Comparison of ENCODE assay signal across 13 cellular contexts in the genomic region with DNA sequence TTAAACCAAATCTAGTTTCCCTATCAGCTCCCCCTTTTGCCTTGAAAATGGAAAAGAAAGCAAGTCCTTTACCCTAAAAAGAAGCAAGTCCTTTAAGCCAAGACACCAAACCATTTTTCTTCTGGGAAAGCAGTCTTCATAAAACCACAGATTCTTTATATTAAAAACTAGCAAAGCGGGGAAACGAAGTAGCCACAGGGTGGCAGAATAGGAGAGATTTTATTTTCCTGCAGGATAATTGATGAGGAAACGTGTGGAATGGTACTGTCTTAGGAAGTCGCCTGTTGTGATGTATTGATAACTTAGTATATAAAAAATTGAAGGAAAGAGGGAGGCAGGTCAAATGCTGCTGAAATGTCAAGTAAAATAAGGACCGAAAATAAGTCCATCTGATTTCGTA. TPM values are rescaled to one million over a fixed set of nuclear protein-coding genes. Genes with fewer than 3 reads are reported as not detected.
DNase-seq lines count a peak whose midpoint lies in the region; ATAC-seq, FAIRE-seq and TF ChIP-seq lines count a peak whose summit lies in the region.
"Had no signal": no experiment of that assay in that cellular context is flagged by ENCODE, and none has a peak within 500 bp of the region (broad histone marks: within the 10 kb centered on the region; RNA-seq: fewer than 3 reads in every experiment).

No MANE protein-coding gene starts in this region.

- no peak overlapping the region for H2AK5ac ChIP-seq in mesendoderm (ENCODE audit: low read length)

- no peaks in the 10 kb centered on the region for H4K20me1 ChIP-seq in astrocyte (ENCODE audit: insufficient read depth, low read length)

- H4K8ac ChIP-seq in mesendoderm (ENCODE audit: low read depth, low read length), result no peak overlapping the region

- WGBS in mesendoderm (ENCODE audit: extremely low coverage, insufficient coverage, low lambda C conversion rate), result no CpG with 5 or more reads among the region's 6 CpGs

- H2BK15ac ChIP-seq in mesendoderm (replicated peaks; ENCODE audit: low read depth), result no peak overlapping the region

- no peak overlapping the region for H2AFZ ChIP-seq in astrocyte (ENCODE audit: low read depth, low read length)

- peaks cover 25% of the 10 kb centered on the region for H3K27me3 Mint-ChIP-seq in astrocyte (ENCODE audit: low read depth, unreplicated experiment)
- H3K27me3 Mint-ChIP-seq in activated CD8-positive, alpha-beta memory T cell treated with anti-CD3 and anti-CD28 coated beads, Interleukin-2, amount 10 ng/mL, durations not matched to agents 7 days and 5 days, result peaks cover 8% of the 10 kb centered on the region
- peaks cover 32 to 51% of the 10 kb centered on the region in 2 donors for H3K27me3 Mint-ChIP-seq in stimulated activated naive B cell treated with anti-CD40 and anti-IgM and Interleukin-4, amounts not matched to agents 10 μg/mL and 1 μg/mL and 100 μg/mL, for 72 hours

- no peak overlapping the region for H3K27ac Mint-ChIP-seq in astrocyte (ENCODE audit: unreplicated experiment)
- H3K27ac Mint-ChIP-seq in activated CD8-positive, alpha-beta memory T cell treated with anti-CD3 and anti-CD28 coated beads, Interleukin-2, amount 10 ng/mL, durations not matched to agents 7 days and 5 days, result no peak overlapping the region
- no peak overlapping the region for H3K27ac Mint-ChIP-seq in stimulated activated naive B cell treated with anti-CD40 and anti-IgM and Interleukin-4, amounts not matched to agents 10 μg/mL and 1 μg/mL and 100 μg/mL, for 72 hours

- peaks cover 20% of the 10 kb centered on the region for H3K9me3 Mint-ChIP-seq in astrocyte (ENCODE audit: unreplicated experiment)
- H3K9me3 Mint-ChIP-seq in activated CD8-positive, alpha-beta memory T cell treated with anti-CD3 and anti-CD28 coated beads, Interleukin-2, amount 10 ng/mL, durations not matched to agents 7 days and 5 days (ENCODE audit: low read depth), result peaks cover 3% of the 10 kb centered on the region
- peaks cover 2 to 4% of the 10 kb centered on the region in 2 donors for H3K9me3 Mint-ChIP-seq in stimulated activated naive B cell treated with anti-CD40 and anti-IgM and Interleukin-4, amounts not matched to agents 10 μg/mL and 1 μg/mL and 100 μg/mL, for 72 hours

- no peaks in the 10 kb centered on the region for H3K36me3 ChIP-seq in astrocyte (ENCODE audit: insufficient read depth, low read length)
- no peaks in the 10 kb centered on the region for H3K36me3 ChIP-seq in mesendoderm (ENCODE audit: control insufficient read depth, insufficient read depth, low read length)
- H3K36me3 ChIP-seq: heart left ventricle, lower lobe of right lung, neutrophil had no signal

- H3K79me2 ChIP-seq in astrocyte (ENCODE audit: insufficient read depth, low read length), result no peaks in the 10 kb centered on the region
- H3K79me2 ChIP-seq in mesendoderm (ENCODE audit: control insufficient read depth, insufficient read depth, low read length), result no peaks in the 10 kb centered on the region

- H3K9ac ChIP-seq in astrocyte (ENCODE audit: low read length), result no peak overlapping the region
- no peak overlapping the region for H3K9ac ChIP-seq in mesendoderm (ENCODE audit: low read length)

- FAIRE-seq in astrocyte (lab: Jason Lieb, UNC), result no peak

- peak; percentile 8 for TF ChIP-seq CTCF in astrocyte (IDR thresholded peaks at IDR 0.05; ENCODE audit: insufficient read depth, low read depth, low read length)

- H3K27me3 ChIP-seq in astrocyte (ENCODE audit: insufficient read depth, low read length) (no peaks in the 10 kb centered on the region), mesendoderm (ENCODE audit: insufficient read depth, low read length, poor library complexity) (peaks cover 1% of the 10 kb centered on the region)

- H4K5ac ChIP-seq in mesendoderm (ENCODE audit: low read length), result no peak overlapping the region

- H3K4me3 ChIP-seq in astrocyte (ENCODE audit: insufficient read depth, low read depth, low read length) (no peak overlapping the region), mesendoderm (ENCODE audit: low read length) (no peak overlapping the region)
- H3K4me3 ChIP-seq: heart left ventricle, lower lobe of right lung had no signal

- H2BK5ac ChIP-seq in mesendoderm (ENCODE audit: low read length), result no peak overlapping the region

- H3K4me2 ChIP-seq in astrocyte (ENCODE audit: low read length) (no peak overlapping the region), mesendoderm (ENCODE audit: low read length) (no peak overlapping the region)

- no peaks in the 10 kb centered on the region for H3K9me3 ChIP-seq in astrocyte (ENCODE audit: insufficient read depth, low read depth, low read length)
- H3K9me3 ChIP-seq: neutrophil had no signal

- H3K4me1 ChIP-seq in astrocyte (ENCODE audit: insufficient read depth, low read length), result no peaks in the 10 kb centered on the region
- H3K4me1 ChIP-seq in mesendoderm (ENCODE audit: control insufficient read depth, low read depth, low read length), result no peaks in the 10 kb centered on the region
- H3K4me1 ChIP-seq: heart left ventricle, lower lobe of right lung had no signal

- H3K4ac ChIP-seq in mesendoderm (ENCODE audit: low read depth, low read length), result no peak overlapping the region

- H3K18ac ChIP-seq in mesendoderm (ENCODE audit: low read length), result no peak overlapping the region

- no peak overlapping the region for H3K56ac ChIP-seq in mesendoderm (ENCODE audit: low read length)

- H3K4me3 Mint-ChIP-seq in astrocyte (ENCODE audit: unreplicated experiment), result no peak overlapping the region
- no peak overlapping the region for H3K4me3 Mint-ChIP-seq in activated CD8-positive, alpha-beta memory T cell treated with anti-CD3 and anti-CD28 coated beads, Interleukin-2, amount 10 ng/mL, durations not matched to agents 7 days and 5 days
- H3K4me3 Mint-ChIP-seq in stimulated activated naive B cell treated with anti-CD40 and anti-IgM and Interleukin-4, amounts not matched to agents 10 μg/mL and 1 μg/mL and 100 μg/mL, for 72 hours, result no peak overlapping the region

- no peak overlapping the region for H3K23ac ChIP-seq in mesendoderm (ENCODE audit: low read length)

- CTCF ChIA-PET in activated CD8-positive, alpha-beta memory T cell treated with anti-CD3 and anti-CD28 coated beads, Interleukin-2, amount 10 ng/mL, durations not matched to agents 7 days and 5 days (lab: Charles Lee), result no interaction called here

- no peak overlapping the region for H2BK120ac ChIP-seq in mesendoderm (ENCODE audit: low read depth, low read length)

- H3K79me1 ChIP-seq in mesendoderm (ENCODE audit: low read length), result no peaks in the 10 kb centered on the region

- H3K4me1 Mint-ChIP-seq in astrocyte (ENCODE audit: low read depth, unreplicated experiment), result no peaks in the 10 kb centered on the region
- H3K4me1 Mint-ChIP-seq in activated CD8-positive, alpha-beta memory T cell treated with anti-CD3 and anti-CD28 coated beads, Interleukin-2, amount 10 ng/mL, durations not matched to agents 7 days and 5 days, result no peaks in the 10 kb centered on the region
- H3K4me1 Mint-ChIP-seq in stimulated activated naive B cell treated with anti-CD40 and anti-IgM and Interleukin-4, amounts not matched to agents 10 μg/mL and 1 μg/mL and 100 μg/mL, for 72 hours, result no peaks in the 10 kb centered on the region

- H3K27ac ChIP-seq in astrocyte (ENCODE audit: low read depth, low read length), result no peak overlapping the region
- no peak overlapping the region for H3K27ac ChIP-seq in mesendoderm (ENCODE audit: low read depth, low read length)
- H3K27ac ChIP-seq: heart left ventricle, lower lobe of right lung, neutrophil had no signal

- H3K36me3 Mint-ChIP-seq in astrocyte (ENCODE audit: low read depth, unreplicated experiment), result no peaks in the 10 kb centered on the region
- no peaks in the 10 kb centered on the region for H3K36me3 Mint-ChIP-seq in activated CD8-positive, alpha-beta memory T cell treated with anti-CD3 and anti-CD28 coated beads, Interleukin-2, amount 10 ng/mL, durations not matched to agents 7 days and 5 days
- H3K36me3 Mint-ChIP-seq in stimulated activated naive B cell treated with anti-CD40 and anti-IgM and Interleukin-4, amounts not matched to agents 10 μg/mL and 1 μg/mL and 100 μg/mL, for 72 hours, result no peaks in the 10 kb centered on the region

- peak; percentile 3 for DNase-seq in NCI-H1694 (lab: John Stamatoyannopoulos, UW)
- DNase-seq in NCI-H1694 treated with DMSO at 0.1 percent for 48 hours (lab: John Stamatoyannopoulos, UW), result no peak
- DNase-seq in NCI-H1092 (lab: John Stamatoyannopoulos, UW), result peak; percentile 5
- no peak for DNase-seq in astrocyte (ENCODE audit: low read depth)
- peak; percentile 18 for DNase-seq in mesendoderm
- no peak for DNase-seq in activated CD8-positive, alpha-beta memory T cell treated with anti-CD3 and anti-CD28 coated beads, Interleukin-2, amount 10 ng/mL, durations not matched to agents 7 days and 5 days
- no peak for DNase-seq in NCI-H2107 treated with DMSO at 0.1 percent for 48 hours (lab: John Stamatoyannopoulos, UW; ENCODE audit: unreplicated experiment)
- no peak for DNase-seq in stimulated activated naive B cell treated with anti-CD40 and anti-IgM and Interleukin-4, amounts not matched to agents 10 μg/mL and 1 μg/mL and 100 μg/mL, for 72 hours
- DNase-seq: heart left ventricle; lower lobe of right lung; stimulated activated CD4-positive, alpha-beta T cell treated with anti-CD3 and anti-CD28 coated beads, Interleukin-12 subunit alpha, Interleukin-12 subunit beta, amount 100 ng/mL, for 4 hours; T1000 had no signal

- no peak for ATAC-seq in activated CD8-positive, alpha-beta memory T cell treated with anti-CD3 and anti-CD28 coated beads, Interleukin-2, amount 10 ng/mL, durations not matched to agents 7 days and 5 days
- ATAC-seq in stimulated activated naive B cell treated with anti-CD40 and anti-IgM and Interleukin-4, amounts not matched to agents 10 μg/mL and 1 μg/mL and 100 μg/mL, for 72 hours (replicated peaks), result no peak
- ATAC-seq: heart left ventricle, lower lobe of right lung had no signal

RNA-seq across cellular contexts. Expression of gene ZNF883, which starts 41.1 kb away (rescaled TPM):
- total RNA-seq in astrocyte, result 1.3 and 1.9 TPM in 2 replicates
- polyA plus RNA-seq in mesendoderm (2013, experiment 1 of 2), result 10.7 TPM
- 9.5 TPM for polyA plus RNA-seq in mesendoderm (2013, experiment 2 of 2)
- total RNA-seq in activated CD8-positive, alpha-beta memory T cell treated with anti-CD3 and anti-CD28 coated beads, Interleukin-2, amount 10 ng/mL, durations not matched to agents 7 days and 5 days, result under 1 TPM in 1 of 2 experiments, not detected in 1; 0.44 TPM

Comparison
In these comparisons a context has a peak if more than half of its experiments do, and no peak if none do; other contexts are left out.
1. DNase-seq: peak in NCI-H1694 (single experiment), NCI-H1092 (single experiment) and mesendoderm (single experiment); none in NCI-H1694 treated with DMSO at 0.1 percent for 48 hours (single experiment), astrocyte (single experiment), activated CD8-positive, alpha-beta memory T cell treated with anti-CD3 and anti-CD28 coated beads, Interleukin-2, amount 10 ng/mL, durations not matched to agents 7 days and 5 days (single experiment), NCI-H2107 treated with DMSO at 0.1 percent for 48 hours (single experiment) and stimulated activated naive B cell treated with anti-CD40 and anti-IgM and Interleukin-4, amounts not matched to agents 10 μg/mL and 1 μg/mL and 100 μg/mL, for 72 hours (single experiment).